ENCODE assay signal across 8 cellular contexts in genomic region chr2:104976603-104977120, GRCh38.
DNase-seq lines count a peak whose midpoint lies in the region; ATAC-seq and TF ChIP-seq lines count a peak whose summit lies in the region.

No MANE protein-coding gene starts in this region.

- no peaks in the 10 kb centered on the region for H3K36me3 Mint-ChIP-seq in activated naive CD4-positive, alpha-beta T cell treated with anti-CD3 and anti-CD28 coated beads for 36 hours (ENCODE audit: low read depth)
- H3K36me3 Mint-ChIP-seq in activated T-cell treated with anti-CD3 and anti-CD28 coated beads, Interleukin-2, amount 50 U/mL, for 24 hours (ENCODE audit: low read depth) = no peaks in the 10 kb centered on the region

- TF ChIP-seq CTCF in transverse colon (IDR thresholded peaks at IDR 0.05) = no peak

- ATAC-seq in GM21723 (IDR thresholded peaks at IDR 0.05; ENCODE audit: unreplicated experiment) = peak; percentile 98

- H3K4me3 Mint-ChIP-seq in activated naive CD4-positive, alpha-beta T cell treated with anti-CD3 and anti-CD28 coated beads for 36 hours = peak overlapping the region; percentile 49
- H3K4me3 Mint-ChIP-seq in activated T-cell treated with anti-CD3 and anti-CD28 coated beads, Interleukin-2, amount 50 U/mL, for 24 hours = peak overlapping the region; percentile 44

- H3K4me1 Mint-ChIP-seq in activated naive CD4-positive, alpha-beta T cell treated with anti-CD3 and anti-CD28 coated beads for 36 hours (ENCODE audit: low read depth) = peaks cover 11% of the 10 kb centered on the region
- H3K4me1 Mint-ChIP-seq in activated T-cell treated with anti-CD3 and anti-CD28 coated beads, Interleukin-2, amount 50 U/mL, for 24 hours (ENCODE audit: low read depth) = peaks cover 9% of the 10 kb centered on the region

- 49 to 90% methylated on average over 3 to 4 of the region's 4 CpGs for WGBS in transverse colon (ENCODE audit: low coverage in 1 of 2), 2 donors

- H3K36me3 ChIP-seq in transverse colon = no peaks in the 10 kb centered on the region

- no peak overlapping the region for H3K27ac Mint-ChIP-seq in activated naive CD4-positive, alpha-beta T cell treated with anti-CD3 and anti-CD28 coated beads for 36 hours
- H3K27ac Mint-ChIP-seq in activated T-cell treated with anti-CD3 and anti-CD28 coated beads, Interleukin-2, amount 50 U/mL, for 24 hours = no peak overlapping the region

- H3K9me3 Mint-ChIP-seq in activated naive CD4-positive, alpha-beta T cell treated with anti-CD3 and anti-CD28 coated beads for 36 hours = no peaks in the 10 kb centered on the region
- no peaks in the 10 kb centered on the region for H3K9me3 Mint-ChIP-seq in activated T-cell treated with anti-CD3 and anti-CD28 coated beads, Interleukin-2, amount 50 U/mL, for 24 hours

- in situ Hi-C loops in transverse colon (cut with MboI; ENCODE audit: low pct_ligation_motif_present in 1 of 4, low pct_unique_long_range_greater_than_20kb in 1 of 4, low sequenced_read_pairs in 3 of 4) = no loop called here

- intact Hi-C loops in activated naive CD4-positive, alpha-beta T cell treated with anti-CD3 and anti-CD28 coated beads for 36 hours (cut with micrococcal nuclease) = no loop called here
- intact Hi-C loops in transverse colon (cut with DNase I; ENCODE audit: low total_unique reads) = no loop called here

- no peaks in the 10 kb centered on the region for H3K4me1 ChIP-seq in transverse colon

- DNase-seq in activated naive CD4-positive, alpha-beta T cell treated with anti-CD3 and anti-CD28 coated beads for 36 hours = peak; percentile 59
- DNase-seq in activated naive CD4-positive, alpha-beta T cell (lab: John Stamatoyannopoulos, UW) = no peak
- DNase-seq in HT1080 (ENCODE audit: low read depth) = peak; percentile 21
- DNase-seq in activated T-cell treated with anti-CD3 and anti-CD28 coated beads, Interleukin-2, amount 50 U/mL, for 24 hours = peak; percentile 30
- DNase-seq in transverse colon = peak; percentile 14
- no peak for DNase-seq in EL
- no peak for DNase-seq in mesenteric fat pad (ENCODE audit: low spot score)

- H3K27ac ChIP-seq in transverse colon = no peak overlapping the region

- no peaks in the 10 kb centered on the region for H3K27me3 Mint-ChIP-seq in activated naive CD4-positive, alpha-beta T cell treated with anti-CD3 and anti-CD28 coated beads for 36 hours (ENCODE audit: low read depth)
- peaks cover 6% of the 10 kb centered on the region for H3K27me3 Mint-ChIP-seq in activated T-cell treated with anti-CD3 and anti-CD28 coated beads, Interleukin-2, amount 50 U/mL, for 24 hours

- no peaks in the 10 kb centered on the region for H3K9me3 ChIP-seq in transverse colon

- TF ChIP-seq POLR2A in transverse colon (IDR thresholded peaks at IDR 0.05) = no peak

- CTCF ChIA-PET in activated naive CD4-positive, alpha-beta T cell treated with anti-CD3 and anti-CD28 coated beads for 36 hours (lab: Charles Lee) = interaction anchor here (1.0 to 1.7 kb wide), 2 partner anchors 15 to 138 kb away, joined by 4 read pairs; no protein-coding TSS in a partner anchor

- H3K4me3 ChIP-seq in transverse colon = no peak overlapping the region

- no peaks in the 10 kb centered on the region for H3K27me3 ChIP-seq in transverse colon

- no peak for TF ChIP-seq EP300 in transverse colon (IDR thresholded peaks at IDR 0.05; ENCODE audit: low read depth)

Comparison
In these comparisons a context has a peak if more than half of its experiments do, and no peak if none do; other contexts are left out.
1. DNase-seq: peak in activated naive CD4-positive, alpha-beta T cell treated with anti-CD3 and anti-CD28 coated beads for 36 hours (single experiment), HT1080 (single experiment), activated T-cell treated with anti-CD3 and anti-CD28 coated beads, Interleukin-2, amount 50 U/mL, for 24 hours (single experiment) and transverse colon (single experiment); none in activated naive CD4-positive, alpha-beta T cell (0 of 4), EL (single experiment) and mesenteric fat pad (single experiment).